Comparison of ENCODE assay signal across 8 cellular contexts in the genomic region with DNA sequence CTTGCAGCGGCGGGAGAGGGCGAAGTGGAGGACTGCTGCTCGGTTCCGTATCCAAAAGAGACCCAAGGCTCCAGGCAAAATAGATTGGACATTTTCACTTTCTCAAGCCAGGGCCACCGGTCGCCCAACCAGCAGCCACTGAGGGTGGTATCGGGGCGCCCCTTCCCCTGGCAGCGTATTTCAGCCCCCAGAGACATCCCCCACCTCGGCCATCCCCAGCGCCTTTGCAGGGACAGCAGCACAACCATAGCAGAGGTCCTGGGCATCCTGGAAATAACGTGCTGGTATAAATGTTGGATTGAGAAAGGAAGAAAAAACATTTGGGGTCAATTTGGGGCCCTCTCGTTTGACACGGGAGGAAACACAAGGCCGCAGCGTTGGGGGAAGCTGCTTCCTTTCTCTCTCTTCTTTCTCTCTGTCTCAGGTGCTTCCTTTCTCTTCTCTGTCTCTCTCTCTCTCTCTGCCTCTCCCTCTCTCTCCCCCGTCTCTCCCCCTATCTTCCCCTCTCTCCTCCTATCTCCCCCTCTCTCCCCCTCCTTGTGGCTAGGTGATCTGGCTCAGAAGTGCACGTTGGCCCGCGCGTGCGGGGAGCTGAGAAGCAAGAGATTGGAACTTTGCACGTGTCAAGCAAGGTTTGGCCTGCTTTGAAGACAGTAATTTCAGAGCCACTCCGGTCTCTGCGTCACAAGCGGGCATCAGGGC. TPM values are rescaled to one million over a fixed set of nuclear protein-coding genes. Genes with fewer than 3 reads are reported as not detected.
DNase-seq lines count a peak whose midpoint lies in the region; ATAC-seq and TF ChIP-seq lines count a peak whose summit lies in the region.

No MANE protein-coding gene starts in this region.

- intact Hi-C loops in PC-9 (cut with micrococcal nuclease; ENCODE audit: unreplicated experiment): no loop called here
- intact Hi-C loops in left lung (cut with DNase I): no loop called here

- H3K79me2 ChIP-seq in PC-9 (ENCODE audit: low read depth): no peaks in the 10 kb centered on the region

- CTCF ChIA-PET in PC-9 (lab: Charles Lee): no interaction called here

- no peaks in the 10 kb centered on the region for H3K9me3 ChIP-seq in PC-9 (ENCODE audit: insufficient read depth, low read depth)
- no peaks in the 10 kb centered on the region for H3K9me3 ChIP-seq in left lung

- H3K27me3 ChIP-seq in PC-9 (ENCODE audit: insufficient read depth, low read depth) (peaks cover 68% of the 10 kb centered on the region), left lung (peaks cover 0 to 23% of the 10 kb centered on the region in 2 donors)

- in situ Hi-C loops in GM13977 (cut with MboI; ENCODE audit: low pct_unique_long_range_greater_than_20kb, low sequenced_read_pairs, unreplicated experiment): no loop called here

- H3K4me2 ChIP-seq in PC-9: peak overlapping the region; percentile 86

- peak overlapping the region; percentile 58 for H3K4me3 ChIP-seq in GM12864 (ENCODE audit: low read depth, low read length)
- peak overlapping the region; percentile 67; the same call in 1 of the 2 replicates for H3K4me3 ChIP-seq in PC-9
- peak overlapping the region; percentile 61 to 62 for H3K4me3 ChIP-seq in left lung

- no peak for TF ChIP-seq CTCF in GM12864 (IDR thresholded peaks at IDR 0.05; ENCODE audit: low read depth, low read length, missing control alignments)
- TF ChIP-seq CTCF in PC-9 (conservative IDR thresholded peaks at IDR 0.05): no peak
- TF ChIP-seq CTCF in left lung (IDR thresholded peaks at IDR 0.05): no peak
- no peak for TF ChIP-seq CTCF in GM13977 (IDR thresholded peaks at IDR 0.05; ENCODE audit: extremely low read depth, insufficient read depth, missing control alignments)

- H4K20me1 ChIP-seq in PC-9 (ENCODE audit: insufficient read depth): no peaks in the 10 kb centered on the region

- H3K27ac ChIP-seq in PC-9 (no peak overlapping the region), left lung (peak overlapping the region; percentile 13 to 45)

- POLR2A ChIA-PET in PC-9 (lab: Charles Lee; ENCODE audit: unreplicated experiment): no interaction called here

- ATAC-seq in left lung (no peak), HG02610 (IDR thresholded peaks at IDR 0.05; ENCODE audit: unreplicated experiment) (no peak)

- DNase-seq in GM12864 (ENCODE audit: low read depth) (no peak), PC-9 (no peak), left lung (no peak), NCI-H226 (no peak), GM13977 (ENCODE audit: low spot score) (no peak)
- DNase-seq in activated naive CD8-positive, alpha-beta T cell treated with anti-CD3 and anti-CD28 coated beads, Interleukin-2, amount 50 U/mL, for 16 hours (ENCODE audit: low read depth, low spot score): peak; percentile 37
- DNase-seq in stimulated activated naive CD4-positive, alpha-beta T cell treated with Interleukin-2 at 50 U/mL for 16 hours (lab: John Stamatoyannopoulos, UW): peak; percentile 30

- no peak overlapping the region for H2AFZ ChIP-seq in PC-9

- no peaks in the 10 kb centered on the region for H3F3A ChIP-seq in PC-9 (ENCODE audit: insufficient read depth, low read depth)

- H3K36me3 ChIP-seq in PC-9 (ENCODE audit: low read depth): no peaks in the 10 kb centered on the region
- no peaks in the 10 kb centered on the region for H3K36me3 ChIP-seq in left lung

- H3K9me2 ChIP-seq in PC-9 (ENCODE audit: insufficient read depth): no peaks in the 10 kb centered on the region; the same call in 1 of the 2 replicates

- BruUV-seq in PC-9 (replicated peaks; lab: Mats Ljungman, UMichigan): no TSS peak

- H3K4me1 ChIP-seq in PC-9 (replicated peaks; ENCODE audit: insufficient read depth) (peaks cover 8% of the 10 kb centered on the region; the same call in 1 of the 2 replicates), left lung (peaks cover 5 to 21% of the 10 kb centered on the region in 2 donors)

RNA-seq across cellular contexts. Expression of a gene that starts 0.6 kb away (rescaled TPM):
- 5.6 and 9.7 TPM in 2 replicates for total RNA-seq in PC-9 (2021)
- total RNA-seq in left lung: 10 to 100 TPM; 14.9 to 26.0 TPM

Comparison
In these comparisons a context has a peak if more than half of its experiments do, and no peak if none do; other contexts are left out.
1. DNase-seq: peak in activated naive CD8-positive, alpha-beta T cell treated with anti-CD3 and anti-CD28 coated beads, Interleukin-2, amount 50 U/mL, for 16 hours (single experiment) and stimulated activated naive CD4-positive, alpha-beta T cell treated with Interleukin-2 at 50 U/mL for 16 hours (single experiment); none in GM12864 (single experiment), PC-9 (0 of 2), left lung (0 of 2), NCI-H226 (single experiment) and GM13977 (single experiment).
2. Peak in every context shown above with its lines, with median percentiles within 50 percentile points of each other: H3K4me3 ChIP-seq.